ENCODE assay signal across 13 cellular contexts in the genomic region with DNA sequence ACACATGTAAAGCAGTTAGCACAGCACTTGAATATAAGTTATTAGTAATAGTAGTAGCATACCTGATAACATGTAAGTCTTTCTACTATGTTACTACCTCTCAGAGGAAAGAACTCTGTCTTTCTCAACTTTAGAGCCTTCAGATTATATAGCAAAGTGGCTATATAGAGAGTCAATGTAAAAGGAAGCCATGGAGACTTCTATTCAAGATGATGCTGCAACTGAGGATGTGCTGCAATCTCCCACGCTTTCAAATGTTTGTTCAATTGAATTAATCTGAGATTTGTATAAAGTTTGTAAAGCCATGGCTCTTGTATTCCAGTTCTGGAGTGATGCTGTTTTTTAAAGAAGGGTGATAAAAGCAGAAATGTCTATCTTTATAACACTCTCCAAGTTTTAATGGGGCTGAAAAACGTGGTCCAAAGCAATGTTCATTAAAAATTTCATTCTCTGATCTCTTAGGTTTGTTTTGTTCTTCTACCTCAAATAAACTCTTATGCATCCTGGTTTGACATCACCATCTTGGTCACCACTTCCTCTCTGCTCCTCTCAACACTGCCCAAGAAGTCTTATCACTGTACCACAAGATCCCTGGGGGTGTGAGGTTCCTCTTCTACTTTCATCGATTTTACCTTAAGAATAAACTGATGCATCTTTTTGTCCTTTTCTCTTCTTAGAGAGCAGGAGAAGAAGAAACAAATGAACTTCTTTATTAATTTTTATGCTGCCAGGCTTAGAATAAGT. TPM values are rescaled to one million over a fixed set of nuclear protein-coding genes. Genes with fewer than 3 reads are reported as not detected.
DNase-seq lines count a peak whose midpoint lies in the region; ATAC-seq and TF ChIP-seq lines count a peak whose summit lies in the region.
"Had no signal": no experiment of that assay in that cellular context is flagged by ENCODE, and none has a peak within 500 bp of the region (broad histone marks: within the 10 kb centered on the region; RNA-seq: fewer than 3 reads in every experiment).

No MANE protein-coding gene starts in this region.

- H3K4me3 Mint-ChIP-seq in activated T-helper 2 cell treated with anti-CD3 and anti-CD28 coated beads, Interferon-gamma antibody, Interleukin-2, Interleukin-4, amounts not matched to agents 10 μg/mL and 5 μg/mL and 100 μg/mL, durations not matched to agents 14 hours and 24 hours and 36 hours (ENCODE audit: low read depth) = peak overlapping the region; percentile 15

- H3K36me3 ChIP-seq in esophagus squamous epithelium = no peaks in the 10 kb centered on the region

- H3K4me1 ChIP-seq in esophagus squamous epithelium = no peaks in the 10 kb centered on the region

- no peak overlapping the region for H3K4me3 ChIP-seq in GM12865 (ENCODE audit: low read depth, low read length)
- no peak overlapping the region for H3K4me3 ChIP-seq in esophagus squamous epithelium
- H3K4me3 ChIP-seq: hepatocyte had no signal

- no peak overlapping the region for H3K27ac ChIP-seq in esophagus squamous epithelium
- H3K27ac ChIP-seq: hepatocyte had no signal

- peak overlapping the region; percentile 13 for H3K27ac Mint-ChIP-seq in activated T-helper 2 cell treated with anti-CD3 and anti-CD28 coated beads, Interferon-gamma antibody, Interleukin-2, Interleukin-4, amounts not matched to agents 10 μg/mL and 5 μg/mL and 100 μg/mL, durations not matched to agents 14 hours and 24 hours and 36 hours

- H3K27me3 ChIP-seq in esophagus squamous epithelium = no peaks in the 10 kb centered on the region
- H3K27me3 ChIP-seq: hepatocyte had no signal

- DNase-seq in GM12865 (ENCODE audit: low read depth) (peak; percentile 70), NCI-H1694 treated with DMSO at 0.1 percent for 48 hours (lab: John Stamatoyannopoulos, UW) (no peak), esophagus squamous epithelium (lab: John Stamatoyannopoulos, UW) (no peak)
- no peak for DNase-seq in activated T-helper 2 cell treated with anti-CD3 and anti-CD28 coated beads, Interferon-gamma antibody, Interleukin-2, Interleukin-4, amounts not matched to agents 10 μg/mL and 5 μg/mL and 100 μg/mL, durations not matched to agents 14 hours and 24 hours and 36 hours (ENCODE audit: low spot score)
- DNase-seq: activated CD8-positive, alpha-beta memory T cell treated with anti-CD3 and anti-CD28 coated beads for 24 hours; PC-3; stimulated activated CD4-positive, alpha-beta T cell treated with anti-CD3 and anti-CD28 coated beads, Interleukin-4, amount 100 ng/mL, for 4 hours had no signal

- H3K4me1 Mint-ChIP-seq in activated T-helper 2 cell treated with anti-CD3 and anti-CD28 coated beads, Interferon-gamma antibody, Interleukin-2, Interleukin-4, amounts not matched to agents 10 μg/mL and 5 μg/mL and 100 μg/mL, durations not matched to agents 14 hours and 24 hours and 36 hours (ENCODE audit: low read depth) = peaks cover 48% of the 10 kb centered on the region

- ATAC-seq in GM21367 (IDR thresholded peaks at IDR 0.05; ENCODE audit: unreplicated experiment) (peak; percentile 86), HG03442 (IDR thresholded peaks at IDR 0.05; ENCODE audit: unreplicated experiment) (peak; percentile 77), GM18520 (IDR thresholded peaks at IDR 0.05; ENCODE audit: unreplicated experiment) (no peak), GM19463 (IDR thresholded peaks at IDR 0.05; ENCODE audit: unreplicated experiment) (no peak)
- ATAC-seq: PC-3 had no signal

- no peaks in the 10 kb centered on the region for H3K36me3 Mint-ChIP-seq in activated T-helper 2 cell treated with anti-CD3 and anti-CD28 coated beads, Interferon-gamma antibody, Interleukin-2, Interleukin-4, amounts not matched to agents 10 μg/mL and 5 μg/mL and 100 μg/mL, durations not matched to agents 14 hours and 24 hours and 36 hours (ENCODE audit: low read depth)

- TF ChIP-seq CTCF in GM12865 (IDR thresholded peaks at IDR 0.05; ENCODE audit: insufficient read depth, low read depth, low read length, missing control alignments) (no peak), esophagus squamous epithelium (IDR thresholded peaks at IDR 0.05) (no peak)

- WGBS in esophagus squamous epithelium, 2 donors = 40 to 58% methylated on average over 3 of the region's 3 CpGs

- intact Hi-C loops in activated T-helper 2 cell treated with anti-CD3 and anti-CD28 coated beads, Interferon-gamma antibody, Interleukin-2, Interleukin-4, amounts not matched to agents 10 μg/mL and 5 μg/mL and 100 μg/mL, durations not matched to agents 14 hours and 24 hours and 36 hours (cut with micrococcal nuclease) = loop anchor here (1.0 to 2.0 kb wide), 2 partner anchors 14 to 50 kb away; no protein-coding TSS in a partner anchor
- intact Hi-C loops in esophagus squamous epithelium (cut with DNase I) = no loop called here

- peaks cover 16% of the 10 kb centered on the region for H3K9me3 Mint-ChIP-seq in activated T-helper 2 cell treated with anti-CD3 and anti-CD28 coated beads, Interferon-gamma antibody, Interleukin-2, Interleukin-4, amounts not matched to agents 10 μg/mL and 5 μg/mL and 100 μg/mL, durations not matched to agents 14 hours and 24 hours and 36 hours

- TF ChIP-seq POLR2A in esophagus squamous epithelium (IDR thresholded peaks at IDR 0.05) = no peak

- H3K9me3 ChIP-seq in esophagus squamous epithelium = no peaks in the 10 kb centered on the region

- H3K27me3 Mint-ChIP-seq in activated T-helper 2 cell treated with anti-CD3 and anti-CD28 coated beads, Interferon-gamma antibody, Interleukin-2, Interleukin-4, amounts not matched to agents 10 μg/mL and 5 μg/mL and 100 μg/mL, durations not matched to agents 14 hours and 24 hours and 36 hours (ENCODE audit: low read depth) = peaks cover 2% of the 10 kb centered on the region

RNA-seq across cellular contexts. Expression of a gene that starts 40.6 kb away (rescaled TPM):
- total RNA-seq in activated T-helper 2 cell treated with anti-CD3 and anti-CD28 coated beads, Interferon-gamma antibody, Interleukin-2, Interleukin-4, amounts not matched to agents 10 μg/mL and 5 μg/mL and 100 μg/mL, durations not matched to agents 14 hours and 24 hours and 36 hours = not detected in 2 replicates
- total RNA-seq in esophagus squamous epithelium = not detected
- total RNA-seq: Daoy, hepatocyte, PC-3 had no signal

Comparison
In these comparisons a context has a peak if more than half of its experiments do, and no peak if none do; other contexts are left out.
1. ATAC-seq: peak in GM21367 (single experiment) and HG03442 (single experiment); none in GM18520 (single experiment) and GM19463 (single experiment).